1 cellular context compared by ENCODE assay signal in genomic region chr17:74972973-74973328, GRCh38.
TF ChIP-seq lines count a peak whose summit lies in the region.

No MANE protein-coding gene starts in this region.

TF ChIP-seq in GM12878, 131 proteins besides CTCF, POLR2A, EP300 and RAD21:
- TF ChIP-seq LARP7 (IDR thresholded peaks at IDR 0.05) (no peak), TCF7 (IDR thresholded peaks at IDR 0.05; ENCODE audit: borderline replicate concordance) (no peak), SIN3A (IDR thresholded peaks at IDR 0.05; ENCODE audit: low read depth, low read length) (no peak)
TF ChIP-seq in GM12878: peak in this region for 0.
